ENCODE assay signal across 8 cellular contexts in the genomic region with DNA sequence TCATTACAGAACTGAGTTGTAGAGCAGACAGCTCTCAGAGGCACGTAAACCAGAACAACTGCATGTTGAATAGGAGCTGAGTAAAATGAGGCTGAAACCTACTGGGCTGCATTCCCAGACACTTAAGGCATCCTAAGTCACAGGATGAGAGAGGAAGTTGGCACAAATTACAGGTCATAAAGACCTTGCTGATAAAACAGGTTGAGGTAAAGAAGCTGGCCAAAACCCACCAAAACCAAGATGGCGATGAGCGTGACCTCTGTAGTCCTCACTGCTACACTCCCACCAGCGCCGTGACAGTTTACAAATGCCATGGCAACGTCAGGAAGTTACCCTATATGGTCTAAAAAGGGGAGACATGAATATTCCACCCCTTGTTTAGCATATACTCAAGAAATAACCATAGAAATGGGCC.
DNase-seq lines count a peak whose midpoint lies in the region; ATAC-seq, FAIRE-seq and TF ChIP-seq lines count a peak whose summit lies in the region.
"Not testable (repeated sequence)": the region's sequence is repeated elsewhere in the genome, so short reads cannot be mapped to it uniquely, and the experiment has no call there.

No MANE protein-coding gene starts in this region.

- H3K9ac ChIP-seq in K562 (ENCODE audit: insufficient read depth in 1 of 2, low read depth in 2 of 2, low read length in 2 of 2): not testable (repeated sequence)

- FAIRE-seq in K562 (lab: Jason Lieb, UNC): not testable (repeated sequence)

- not testable (repeated sequence) for H4K20me1 ChIP-seq in PC-9 (ENCODE audit: insufficient read depth); K562 (replicated peaks; ENCODE audit: control insufficient read depth, insufficient read depth, low read length)

- not testable (repeated sequence) for TF ChIP-seq POLR2A in K562 (conservative IDR thresholded peaks at IDR 0.05)

- H3K4me2 ChIP-seq in PC-9 (peak overlapping the region; percentile 38), K562 (ENCODE audit: insufficient read depth, low read length) (peak overlapping the region; percentile 16; the same call in 1 of the 2 replicates)

- H3K27ac Mint-ChIP-seq in CD14-positive monocyte (peak overlapping the region in 6 of 7 donors; percentile 19 to 87 (median 78)), type B pancreatic cell (peak overlapping the region; percentile 35)

- H3K36me3 ChIP-seq in PC-9 (ENCODE audit: low read depth); K562 (ENCODE audit: control insufficient read depth, insufficient read depth, low read length); left ventricle myocardium inferior: not testable (repeated sequence)

- WGBS in K562 (ENCODE audit: insufficient coverage, low coverage, missing lambda C conversion rate): 15% methylated on average over 6 of the region's 6 CpGs

- POLR2A ChIA-PET in PC-9 (lab: Charles Lee; ENCODE audit: unreplicated experiment); K562 (lab: Yijun Ruan, JAX): not testable (repeated sequence)

- H3K36me3 Mint-ChIP-seq in CD14-positive monocyte: not testable (repeated sequence)
- peaks cover 21% of the 10 kb centered on the region for H3K36me3 Mint-ChIP-seq in type B pancreatic cell

- H3K27ac ChIP-seq in PC-9: peak overlapping the region; percentile 81
- H3K27ac ChIP-seq in K562 (ENCODE audit: extremely low read depth, low read depth, low read length): not testable (repeated sequence)
- peak overlapping the region; percentile 25 for H3K27ac ChIP-seq in left ventricle myocardium inferior (replicated peaks)

- BruUV-seq in PC-9 (replicated peaks; lab: Mats Ljungman, UMichigan); K562 (replicated peaks; lab: Mats Ljungman, UMichigan): not testable (repeated sequence)

- not testable (repeated sequence) for ATAC-seq in K562
- ATAC-seq in esophagus mucosa: peak; percentile 62

- not testable (repeated sequence) for TF ChIP-seq CTCF in CD14-positive monocyte (IDR thresholded peaks at IDR 0.05); PC-9 (conservative IDR thresholded peaks at IDR 0.05); K562 (IDR thresholded peaks at IDR 0.05 in 2 of 3, conservative IDR thresholded peaks at IDR 0.05 in 1 of 3; ENCODE audit: insufficient read depth in 2 of 3, low read depth in 1 of 3, low read length in 3 of 3); left ventricle myocardium inferior (IDR thresholded peaks at IDR 0.05; ENCODE audit: borderline replicate concordance); type B pancreatic cell (conservative IDR thresholded peaks at IDR 0.05)

- in situ Hi-C loops in K562 (cut with MboI): not testable (repeated sequence)

- not testable (repeated sequence) for DNase-seq in CD14-positive monocyte (ENCODE audit: low spot score); K562 (ENCODE audit: extremely low read depth in 1 of 4, low spot score in 3 of 4); left ventricle myocardium inferior; type B pancreatic cell (ENCODE audit: extremely low spot score, unreplicated experiment)
- DNase-seq in HCEC 1CT (peak; percentile 4), PC-9 (peak; percentile 50 to 87), myocyte (ENCODE audit: low read depth) (peak; percentile 9)

- peak overlapping the region in 1 of 2 donors; percentile 49 for H3K4me3 Mint-ChIP-seq in CD14-positive monocyte
- not testable (repeated sequence) for H3K4me3 Mint-ChIP-seq in type B pancreatic cell

- peaks cover 31% of the 10 kb centered on the region for H3F3A ChIP-seq in PC-9 (ENCODE audit: insufficient read depth, low read depth)

- not testable (repeated sequence) for H3K9me3 Mint-ChIP-seq in CD14-positive monocyte, type B pancreatic cell

- H3K9me1 ChIP-seq in K562 (ENCODE audit: control insufficient read depth, insufficient read depth, low read length): not testable (repeated sequence)

- H3K4me1 Mint-ChIP-seq in CD14-positive monocyte: peaks cover 40% of the 10 kb centered on the region
- H3K4me1 Mint-ChIP-seq in type B pancreatic cell (ENCODE audit: unreplicated experiment): peaks cover 22% of the 10 kb centered on the region

- not testable (repeated sequence) for H3K9me3 ChIP-seq in PC-9 (ENCODE audit: insufficient read depth, low read depth); K562 (replicated peaks; ENCODE audit: control insufficient read depth, insufficient read depth, low read depth, low read length); left ventricle myocardium inferior (replicated peaks)

- TF ChIP-seq EP300 in K562 (IDR thresholded peaks at IDR 0.05; ENCODE audit: low read length): not testable (repeated sequence)

- H3K4me3 ChIP-seq in PC-9, K562, left ventricle myocardium inferior: not testable (repeated sequence)

- H3K27me3 Mint-ChIP-seq in CD14-positive monocyte (ENCODE audit: low read depth in 3 of 3); type B pancreatic cell: not testable (repeated sequence)

- intact Hi-C loops in CD14-positive monocyte (cut with micrococcal nuclease); PC-9 (cut with micrococcal nuclease; ENCODE audit: unreplicated experiment); K562 (cut with micrococcal nuclease); left ventricle myocardium inferior (cut with micrococcal nuclease): not testable (repeated sequence)

- H3K4me1 ChIP-seq in PC-9 (replicated peaks; ENCODE audit: insufficient read depth) (peaks cover 47% of the 10 kb centered on the region), left ventricle myocardium inferior (peaks cover 26% of the 10 kb centered on the region)
- H3K4me1 ChIP-seq in K562 (replicated peaks in 1 of 2; ENCODE audit: control insufficient read depth in 2 of 2, insufficient read depth in 2 of 2, low read length in 2 of 2): not testable (repeated sequence)

- H3K9me2 ChIP-seq in PC-9 (ENCODE audit: insufficient read depth): not testable (repeated sequence)

- not testable (repeated sequence) for H2AFZ ChIP-seq in PC-9
- peak overlapping the region; percentile 66; the same call in 1 of the 2 replicates for H2AFZ ChIP-seq in K562 (ENCODE audit: low read depth, low read length)

- not testable (repeated sequence) for H3K79me2 ChIP-seq in PC-9 (ENCODE audit: low read depth); K562 (ENCODE audit: control insufficient read depth, insufficient read depth, low read length)

- not testable (repeated sequence) for H3K27me3 ChIP-seq in PC-9 (ENCODE audit: insufficient read depth, low read depth); K562 (ENCODE audit: control insufficient read depth in 2 of 2, insufficient read depth in 2 of 2, low read length in 2 of 2); left ventricle myocardium inferior (ENCODE audit: low read depth)

- CTCF ChIA-PET in PC-9 (lab: Charles Lee): interaction anchor here (0.6 kb wide), 1 partner anchor 28 kb away, joined by 3 read pairs; no protein-coding TSS in a partner anchor
- CTCF ChIA-PET in K562 (lab: Yijun Ruan, JAX; ENCODE audit: low intra/inter-chr PET ratio): interaction anchor here (0.6 kb wide), 1 partner anchor 1752 kb away, joined by 3 read pairs; no protein-coding TSS in a partner anchor

- TF ChIP-seq RAD21 in K562 (CRISPR knock-in tag; conservative IDR thresholded peaks at IDR 0.05 in 1 of 2, IDR thresholded peaks at IDR 0.05 in 1 of 2): not testable (repeated sequence)

TF ChIP-seq in K562, 482 proteins besides CTCF, POLR2A, EP300 and RAD21:
- TF ChIP-seq RFX1 (IDR thresholded peaks at IDR 0.05): peak; percentile 61; the same call in 1 of the 2 replicates
- TF ChIP-seq SRF (CRISPR knock-in tag; IDR thresholded peaks at IDR 0.05): peak in 1 of 2 experiments; percentile 74; a peak in 1 of 4 replicates
- TF ChIP-seq NR2C2 (CRISPR knock-in tag; IDR thresholded peaks at IDR 0.05); NR2C1 (IDR thresholded peaks at IDR 0.05): not testable (repeated sequence)
- peak; percentile 72 for TF ChIP-seq NR2C2 (tag; IDR thresholded peaks at IDR 0.05)
- 0 out of 2 replicates have a peak, but pooled peaks have one; percentile 56 for TF ChIP-seq BACH1 (tag; IDR thresholded peaks at IDR 0.05)
- TF ChIP-seq NR2C1 (tag; IDR thresholded peaks at IDR 0.05): 0 out of 2 replicates have a peak, but pooled peaks have one; percentile 12
